22 cellular contexts compared by ENCODE assay signal in the genomic region with DNA sequence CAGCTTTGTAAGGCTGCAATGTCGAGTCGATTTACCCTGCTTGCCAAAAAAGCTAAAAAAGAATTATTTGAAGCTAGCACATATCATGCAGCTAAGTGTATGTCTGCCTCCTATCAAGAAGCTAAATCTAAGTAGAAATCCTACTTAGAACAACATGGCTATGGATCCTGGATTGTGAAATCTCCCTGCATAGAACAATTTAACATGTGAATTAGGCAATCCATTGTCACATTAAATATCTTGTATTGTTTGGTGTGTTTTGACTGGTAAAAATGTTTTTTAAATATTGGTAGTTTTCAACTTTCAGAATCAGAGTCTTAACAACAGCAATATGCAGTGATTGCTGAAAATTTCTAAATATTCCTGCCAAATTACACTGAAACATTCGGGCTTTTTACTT.
A peak's percentile ranks its signal among the peaks of the same experiment; 100 is the strongest.
DNase-seq lines count a peak whose midpoint lies in the region; ATAC-seq, FAIRE-seq and TF ChIP-seq lines count a peak whose summit lies in the region.
"Had no signal": no experiment of that assay in that cellular context is flagged by ENCODE, and none has a peak within 500 bp of the region (broad histone marks: within the 10 kb centered on the region; RNA-seq: fewer than 3 reads in every experiment).

No MANE protein-coding gene starts in this region.

- no peaks in the 10 kb centered on the region for H3K27me3 ChIP-seq in H1 (replicated peaks in 1 of 4; ENCODE audit: control insufficient read depth in 3 of 4, extremely low read depth in 1 of 4, insufficient read depth in 3 of 4, low read length in 3 of 4)
- H3K27me3 ChIP-seq in spleen (replicated peaks in 1 of 7): peaks cover 0 to 9% (median 0%) of the 10 kb centered on the region in 7 donors

- no peak overlapping the region for H4K91ac ChIP-seq in H1 (replicated peaks; ENCODE audit: insufficient read length, low read length)

- no peak overlapping the region for H3K56ac ChIP-seq in H1 (replicated peaks; ENCODE audit: insufficient read length, low read depth, low read length)

- H3K4me3 ChIP-seq in H1 (ENCODE audit: extremely low read depth in 1 of 4, insufficient read depth in 2 of 4, low read depth in 3 of 4, low read length in 4 of 4) (no peak overlapping the region), foreskin fibroblast (ENCODE audit: low read depth in 1 of 2, low read length in 2 of 2) (no peak overlapping the region), spleen (no peak overlapping the region)

- H4K8ac ChIP-seq in H1 (ENCODE audit: extremely low read depth, insufficient read depth, low read length): no peak overlapping the region

- no peak overlapping the region for H2BK15ac ChIP-seq in H1 (ENCODE audit: low read length)

- intact Hi-C loops in spleen (cut with DNase I; ENCODE audit: low total_unique reads): no loop called here

- H3K4me1 ChIP-seq in H1 (replicated peaks in 1 of 4; ENCODE audit: control insufficient read depth in 3 of 4, insufficient read depth in 4 of 4, low read length in 3 of 4): no peaks in the 10 kb centered on the region; a peak in 2 of 7 replicates
- no peaks in the 10 kb centered on the region for H3K4me1 ChIP-seq in spleen

- TF ChIP-seq POLR2A in H1 (IDR thresholded peaks at IDR 0.05; ENCODE audit: control extremely low read depth in 1 of 2, low read depth in 2 of 2, low read length in 2 of 2) (no peak), spleen (IDR thresholded peaks at IDR 0.05) (no peak)

- FAIRE-seq in G401.6 (lab: Jason Lieb, UNC): peak; percentile 19
- FAIRE-seq in H1 (lab: Jason Lieb, UNC): peak; percentile 50
- FAIRE-seq: GM18507, H54 had no signal

- H2BK5ac ChIP-seq in H1 (ENCODE audit: low read depth, low read length): no peak overlapping the region

- no peaks in the 10 kb centered on the region for H4K20me1 ChIP-seq in H1 (replicated peaks in 1 of 2; ENCODE audit: control insufficient read depth in 1 of 2, insufficient read depth in 2 of 2, low read length in 2 of 2)

- H2AK5ac ChIP-seq in H1 (ENCODE audit: low read depth, low read length): no peak overlapping the region

- H3K14ac ChIP-seq in H1 (ENCODE audit: insufficient read length): no peak overlapping the region

- ATAC-seq in GM19452 (IDR thresholded peaks at IDR 0.05; ENCODE audit: unreplicated experiment): no peak

- no peak for TF ChIP-seq EP300 in H1 (IDR thresholded peaks at IDR 0.05; ENCODE audit: borderline replicate concordance in 1 of 2, low read depth in 2 of 2, low read length in 2 of 2)

- POLR2A ChIA-PET in H1 (lab: Charles Lee; ENCODE audit: partially characterized antibody): interaction anchor here (1.3 kb wide), 1 partner anchor 43 kb away, joined by 3 read pairs; no protein-coding TSS in a partner anchor

- H2BK20ac ChIP-seq in H1 (ENCODE audit: low read length): no peak overlapping the region

- H3K9ac ChIP-seq in H1 (replicated peaks in 1 of 4; ENCODE audit: extremely low read depth in 1 of 4, low read depth in 3 of 4, low read length in 3 of 4): no peak overlapping the region
- H3K9ac ChIP-seq: SK-N-SH had no signal

- 0 out of 2 replicates have a peak overlapping the region, but pooled peaks have one; percentile 2 for H2AFZ ChIP-seq in H1 (ENCODE audit: low read length)

- H3K27ac ChIP-seq in H1 (ENCODE audit: low read depth, low read length): no peak overlapping the region
- no peak overlapping the region for H3K27ac ChIP-seq in spleen
- H3K27ac ChIP-seq: RWPE1 had no signal

- TF ChIP-seq RAD21 in H1 (IDR thresholded peaks at IDR 0.05 in 1 of 2, conservative IDR thresholded peaks at IDR 0.05 in 1 of 2; ENCODE audit: low read depth in 2 of 2, low read length in 2 of 2): no peak

- 90% methylated on average over 3 of the region's 3 CpGs; no CpG with 5 or more reads in 1 of the 2 experiments for WGBS in H1 (ENCODE audit: extremely low coverage in 1 of 2, insufficient coverage in 1 of 2, insufficient read length in 1 of 2, insufficient replicate concordance in 2 of 2, low coverage in 1 of 2, low lambda C conversion rate in 2 of 2, missing lambda C conversion rate in 1 of 2), 2 experiments
- 86 to 96% (median 89%) methylated on average over 3 of the region's 3 CpGs for WGBS in spleen, 5 donors

- peak; percentile 33 for DNase-seq in MV-4-11 (lab: John Stamatoyannopoulos, UW)
- DNase-seq in H1 (ENCODE audit: low read depth in 1 of 2, low spot score in 2 of 2): no peak
- DNase-seq in foreskin fibroblast: peak; percentile 7 to 30
- DNase-seq in spleen: no peak
- DNase-seq in activated CD8-positive, alpha-beta memory T cell treated with anti-CD3 and anti-CD28 coated beads for 24 hours: no peak
- no peak for DNase-seq in NCI-H1105 treated with DMSO at 0.1 percent for 48 hours (lab: John Stamatoyannopoulos, UW)
- DNase-seq: GDM1; KBM-7; NCI-H1048; NCI-H1436 treated with DMSO at 0.1 percent for 48 hours; NCI-H2029; NCI-H226; NCI-H510A treated with DMSO at 0.1 percent for 48 hours; NCI-H748 treated with DMSO at 0.1 percent for 48 hours; NK-92 treated with Interleukin-12 subunit alpha and Interleukin-12 subunit beta, amount 100 ng/mL, for 24 hours; SHP77 treated with DMSO at 0.1 percent for 48 hours; SK-N-SH had no signal

- H3K4ac ChIP-seq in H1 (replicated peaks; ENCODE audit: insufficient read length, low read depth, low read length): no peak overlapping the region

- H3K23me2 ChIP-seq in H1 (ENCODE audit: low read depth, low read length): no peaks in the 10 kb centered on the region

- H3K79me2 ChIP-seq in H1 (ENCODE audit: control insufficient read depth in 1 of 2, insufficient read depth in 2 of 2, low read length in 2 of 2): no peaks in the 10 kb centered on the region

- H3K18ac ChIP-seq in H1 (ENCODE audit: extremely low read depth, low read length): no peak overlapping the region

- no peak overlapping the region for H4K5ac ChIP-seq in H1 (ENCODE audit: insufficient read length, low read depth, low read length)

- no peak overlapping the region for H3K4me2 ChIP-seq in H1 (ENCODE audit: insufficient read depth in 1 of 2, low read depth in 2 of 2, low read length in 2 of 2)
- H3K4me2 ChIP-seq: SK-N-SH had no signal

- H2BK12ac ChIP-seq in H1 (ENCODE audit: low read depth, low read length): no peak overlapping the region

- H3K36me3 ChIP-seq in H1 (ENCODE audit: control insufficient read depth in 2 of 4, insufficient read depth in 4 of 4, low read length in 3 of 4) (no peaks in the 10 kb centered on the region), spleen (no peaks in the 10 kb centered on the region)

- TF ChIP-seq CTCF in H1 (IDR thresholded peaks at IDR 0.05; ENCODE audit: control extremely low read depth in 1 of 3, insufficient read depth in 1 of 3, low read depth in 1 of 3, low read length in 3 of 3) (no peak), foreskin fibroblast (IDR thresholded peaks at IDR 0.05; ENCODE audit: low read depth, low read length) (no peak), spleen (IDR thresholded peaks at IDR 0.05 in 8 of 11, conservative IDR thresholded peaks at IDR 0.05 in 3 of 11) (no peak)

- H3K79me1 ChIP-seq in H1 (ENCODE audit: low read depth, low read length): no peaks in the 10 kb centered on the region

- CTCF ChIA-PET in H1 (lab: Charles Lee; ENCODE audit: partially characterized antibody): interaction anchor here (0.8 kb wide), 1 partner anchor 35 kb away, joined by 3 read pairs; no protein-coding TSS in a partner anchor

- H3K9me3 ChIP-seq in H1 (ENCODE audit: insufficient read depth in 2 of 2, low read depth in 1 of 2, low read length in 1 of 2) (no peaks in the 10 kb centered on the region), spleen (peaks cover 0 to 24% (median 8%) of the 10 kb centered on the region in 8 donors)
- H3K9me3 ChIP-seq: SK-N-SH had no signal

- H3K23ac ChIP-seq in H1 (ENCODE audit: insufficient read length): no peak overlapping the region

- no peak overlapping the region for H2BK120ac ChIP-seq in H1 (replicated peaks; ENCODE audit: low read depth, low read length)

TF ChIP-seq in H1, 55 proteins besides CTCF, POLR2A, EP300 and RAD21:
- TF ChIP-seq CEBPB (IDR thresholded peaks at IDR 0.05; ENCODE audit: low read depth, low read length) (peak; percentile 61; the same call in 1 of the 2 replicates), BACH1 (IDR thresholded peaks at IDR 0.05; ENCODE audit: low read length) (no peak)

Comparison
In these comparisons a context has a peak if more than half of its experiments do, and no peak if none do; other contexts are left out.
1. DNase-seq: peak in MV-4-11 (single experiment) and foreskin fibroblast (2 of 2); none in H1 (0 of 2), spleen (single experiment), activated CD8-positive, alpha-beta memory T cell treated with anti-CD3 and anti-CD28 coated beads for 24 hours (single experiment) and NCI-H1105 treated with DMSO at 0.1 percent for 48 hours (single experiment).